In the genomic region with DNA sequence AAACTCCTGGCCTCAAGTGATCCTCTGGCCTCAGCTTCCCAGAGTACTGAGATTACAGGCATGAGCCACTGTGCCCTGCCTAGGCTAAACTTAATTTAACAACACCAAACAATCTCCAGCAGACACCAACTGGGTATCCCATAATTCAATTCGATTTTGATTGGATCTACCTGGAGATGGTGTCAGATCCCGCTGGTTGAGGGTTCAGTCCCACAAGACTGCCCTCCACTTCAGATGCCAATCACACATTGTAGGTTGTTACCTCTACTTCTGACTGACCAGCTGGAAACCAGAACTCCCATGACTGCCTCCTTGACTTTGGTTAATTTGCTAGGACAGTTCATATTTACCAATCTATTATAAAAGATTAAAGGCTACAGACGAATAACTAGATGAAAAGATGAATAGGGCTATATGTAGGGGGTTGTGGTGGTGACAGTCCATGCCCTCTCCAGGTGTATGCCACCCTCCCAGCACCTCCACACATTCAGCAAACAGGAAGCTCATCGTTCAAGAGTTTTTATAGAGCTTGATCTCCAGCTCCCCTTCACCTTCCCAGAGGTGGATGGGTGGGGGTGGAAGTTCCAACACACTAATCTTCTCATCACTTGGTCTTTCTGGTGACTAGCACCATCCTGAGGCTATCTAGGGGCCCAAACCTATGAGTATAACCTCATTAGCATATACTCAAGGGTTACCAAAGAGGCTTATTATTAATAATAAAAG, we compare ENCODE assay signal across 1 cellular context.
TF ChIP-seq lines count a peak whose summit lies in the region.

No MANE protein-coding gene starts in this region.

TF ChIP-seq in K562, 482 proteins besides CTCF, POLR2A, EP300 and RAD21:
- TF ChIP-seq PURB (CRISPR knock-in tag; IDR thresholded peaks at IDR 0.05; ENCODE audit: low read depth) (no peak), HMBOX1 (IDR thresholded peaks at IDR 0.05) (peak; percentile 43; the same call in 1 of the 2 replicates)
